Comparison of ENCODE assay signal across 14 cellular contexts in genomic region chr22:44361391-44362126, GRCh38. TPM values are rescaled to one million over a fixed set of nuclear protein-coding genes. Genes with fewer than 3 reads are reported as not detected.
DNase-seq lines count a peak whose midpoint lies in the region; ATAC-seq and TF ChIP-seq lines count a peak whose summit lies in the region.
"Had no signal": no experiment of that assay in that cellular context is flagged by ENCODE, and none has a peak within 500 bp of the region (broad histone marks: within the 10 kb centered on the region; RNA-seq: fewer than 3 reads in every experiment).

No MANE protein-coding gene starts in this region.

- no peaks in the 10 kb centered on the region for H3K9me3 ChIP-seq in ascending aorta
- no peaks in the 10 kb centered on the region for H3K9me3 ChIP-seq in esophagus squamous epithelium
- H3K9me3 ChIP-seq in muscle layer of duodenum (ENCODE audit: control insufficient read depth in 1 of 2, low read length in 2 of 2) = no peaks in the 10 kb centered on the region
- no peaks in the 10 kb centered on the region for H3K9me3 ChIP-seq in upper lobe of right lung
- H3K9me3 ChIP-seq: neutrophil, SK-N-SH had no signal

- no peak overlapping the region for H3K4me3 ChIP-seq in ascending aorta
- H3K4me3 ChIP-seq in esophagus squamous epithelium = no peak overlapping the region
- H3K4me3 ChIP-seq in muscle layer of duodenum (ENCODE audit: low read depth in 1 of 2, low read length in 2 of 2) = peak overlapping the region in 1 of 2 donors; percentile 6
- H3K4me3 ChIP-seq in upper lobe of right lung = no peak overlapping the region

- peak overlapping the region; percentile 78 to 89 for H3K27ac ChIP-seq in ascending aorta
- H3K27ac ChIP-seq in esophagus squamous epithelium = peak overlapping the region; percentile 51 to 82 (median 60)
- H3K27ac ChIP-seq in muscle layer of duodenum (ENCODE audit: low read length) = peak overlapping the region; percentile 61
- H3K27ac ChIP-seq in upper lobe of right lung = no peak overlapping the region
- H3K27ac ChIP-seq: neutrophil had no signal

- H3K27me3 ChIP-seq in ascending aorta (no peaks in the 10 kb centered on the region), esophagus squamous epithelium (peaks cover 0 to 72% (median 0%) of the 10 kb centered on the region in 4 donors), muscle layer of duodenum (ENCODE audit: low read depth, low read length) (no peaks in the 10 kb centered on the region), upper lobe of right lung (no peaks in the 10 kb centered on the region)

- no peak overlapping the region for H3K27ac Mint-ChIP-seq in natural killer cell
- H3K27ac Mint-ChIP-seq in activated CD4-positive, alpha-beta memory T cell treated with anti-CD3 and anti-CD28 coated beads, Interleukin-2, amount 10 ng/mL, durations not matched to agents 7 days and 5 days = no peak overlapping the region
- H3K27ac Mint-ChIP-seq: CD4-positive, alpha-beta T cell; stimulated activated naive CD8-positive, alpha-beta T cell treated with anti-CD3 and anti-CD28 coated beads, Interleukin-15, Interleukin-2, amounts not matched to agents 100 ng/mL and 50 ng/mL, for 24 hours had no signal

- no peaks in the 10 kb centered on the region for H3K4me1 Mint-ChIP-seq in natural killer cell
- H3K4me1 Mint-ChIP-seq in activated CD4-positive, alpha-beta memory T cell treated with anti-CD3 and anti-CD28 coated beads, Interleukin-2, amount 10 ng/mL, durations not matched to agents 7 days and 5 days = no peaks in the 10 kb centered on the region

- H3K4me1 ChIP-seq in ascending aorta (peaks cover 22 to 60% of the 10 kb centered on the region in 2 donors), esophagus squamous epithelium (peaks cover 23 to 73% (median 54%) of the 10 kb centered on the region in 3 donors), muscle layer of duodenum (ENCODE audit: control insufficient read depth in 1 of 2, insufficient read depth in 2 of 2, low read length in 2 of 2) (peaks cover 6 to 42% of the 10 kb centered on the region in 2 donors), upper lobe of right lung (peaks cover 25% of the 10 kb centered on the region)

- no peaks in the 10 kb centered on the region for H3K36me3 Mint-ChIP-seq in natural killer cell
- no peaks in the 10 kb centered on the region for H3K36me3 Mint-ChIP-seq in activated CD4-positive, alpha-beta memory T cell treated with anti-CD3 and anti-CD28 coated beads, Interleukin-2, amount 10 ng/mL, durations not matched to agents 7 days and 5 days (ENCODE audit: low read depth)

- POLR2A ChIA-PET in activated CD4-positive, alpha-beta memory T cell treated with anti-CD3 and anti-CD28 coated beads, Interleukin-2, amount 10 ng/mL, durations not matched to agents 7 days and 5 days (lab: Charles Lee) = no interaction called here

- DNase-seq in ascending aorta (ENCODE audit: low spot score in 2 of 2) (no peak), esophagus squamous epithelium (lab: John Stamatoyannopoulos, UW) (no peak), upper lobe of right lung (peak; percentile 50), natural killer cell (no peak)
- no peak for DNase-seq in activated CD4-positive, alpha-beta memory T cell treated with anti-CD3 and anti-CD28 coated beads, Interleukin-2, amount 10 ng/mL, durations not matched to agents 7 days and 5 days
- DNase-seq: activated CD4-positive, alpha-beta T cell treated with anti-CD3 and anti-CD28 coated beads, Interleukin-2, amount 50 U/mL, for 1 hour; CD4-positive, alpha-beta T cell; H9; KG1; SK-N-SH had no signal

- H3K36me3 ChIP-seq in ascending aorta (no peaks in the 10 kb centered on the region), esophagus squamous epithelium (no peaks in the 10 kb centered on the region), muscle layer of duodenum (ENCODE audit: control insufficient read depth in 1 of 2, insufficient read depth in 2 of 2, low read length in 2 of 2) (no peaks in the 10 kb centered on the region), upper lobe of right lung (no peaks in the 10 kb centered on the region)
- H3K36me3 ChIP-seq: neutrophil had no signal

- no peaks in the 10 kb centered on the region for H3K9me3 Mint-ChIP-seq in natural killer cell
- no peaks in the 10 kb centered on the region for H3K9me3 Mint-ChIP-seq in activated CD4-positive, alpha-beta memory T cell treated with anti-CD3 and anti-CD28 coated beads, Interleukin-2, amount 10 ng/mL, durations not matched to agents 7 days and 5 days
- H3K9me3 Mint-ChIP-seq: CD4-positive, alpha-beta T cell; H9; stimulated activated naive CD8-positive, alpha-beta T cell treated with anti-CD3 and anti-CD28 coated beads, Interleukin-15, Interleukin-2, amounts not matched to agents 100 ng/mL and 50 ng/mL, for 24 hours had no signal

- no peak for TF ChIP-seq CTCF in ascending aorta (IDR thresholded peaks at IDR 0.05)
- no peak for TF ChIP-seq CTCF in esophagus squamous epithelium (IDR thresholded peaks at IDR 0.05)
- TF ChIP-seq CTCF in upper lobe of right lung (IDR thresholded peaks at IDR 0.05) = no peak
- no peak for TF ChIP-seq CTCF in natural killer cell (IDR thresholded peaks at IDR 0.05)

- H3K4me3 Mint-ChIP-seq in natural killer cell = no peak overlapping the region
- no peak overlapping the region for H3K4me3 Mint-ChIP-seq in activated CD4-positive, alpha-beta memory T cell treated with anti-CD3 and anti-CD28 coated beads, Interleukin-2, amount 10 ng/mL, durations not matched to agents 7 days and 5 days
- H3K4me3 Mint-ChIP-seq: CD4-positive, alpha-beta T cell; H9; stimulated activated naive CD8-positive, alpha-beta T cell treated with anti-CD3 and anti-CD28 coated beads, Interleukin-15, Interleukin-2, amounts not matched to agents 100 ng/mL and 50 ng/mL, for 24 hours had no signal

- ATAC-seq in upper lobe of right lung (no peak), natural killer cell (no peak), HG03095 (IDR thresholded peaks at IDR 0.05; ENCODE audit: unreplicated experiment) (no peak)

- TF ChIP-seq POLR2A in esophagus squamous epithelium (IDR thresholded peaks at IDR 0.05) = no peak

- intact Hi-C loops in ascending aorta (cut with DNase I) (loop anchor here (2.0 to 10.0 kb wide), 3 partner anchors 135 to 973 kb away; partner anchors contain the start of gene EFCAB6), esophagus squamous epithelium (cut with DNase I) (no loop called here), upper lobe of right lung (cut with DNase I) (no loop called here), natural killer cell (cut with micrococcal nuclease) (no loop called here)

- peaks cover 0 to 5% of the 10 kb centered on the region in 2 donors for H3K27me3 Mint-ChIP-seq in natural killer cell (ENCODE audit: low read depth in 2 of 2)
- peaks cover 6% of the 10 kb centered on the region for H3K27me3 Mint-ChIP-seq in activated CD4-positive, alpha-beta memory T cell treated with anti-CD3 and anti-CD28 coated beads, Interleukin-2, amount 10 ng/mL, durations not matched to agents 7 days and 5 days
- H3K27me3 Mint-ChIP-seq: CD4-positive, alpha-beta T cell had no signal

- WGBS in esophagus squamous epithelium, 2 donors = 64 to 66% methylated on average over 4 to 7 of the region's 12 CpGs

- CTCF ChIA-PET in activated CD4-positive, alpha-beta memory T cell treated with anti-CD3 and anti-CD28 coated beads, Interleukin-2, amount 10 ng/mL, durations not matched to agents 7 days and 5 days (lab: Charles Lee) = no interaction called here

RNA-seq across cellular contexts. Expression of gene SHISAL1, which starts 48.8 kb away (rescaled TPM):
- total RNA-seq in ascending aorta = 1.6 TPM
- total RNA-seq in esophagus squamous epithelium = 1 to 10 TPM in 1 of 4 donors, under 1 TPM in 3; 0.08 to 1.3 (median 0.31) TPM
- total RNA-seq in upper lobe of right lung = 1.0 TPM
- not detected for total RNA-seq in natural killer cell
- total RNA-seq in activated CD4-positive, alpha-beta memory T cell treated with anti-CD3 and anti-CD28 coated beads, Interleukin-2, amount 10 ng/mL, durations not matched to agents 7 days and 5 days = not detected
- total RNA-seq: CD4-positive, alpha-beta T cell had no signal
